Comparison of ENCODE assay signal across 26 cellular contexts in the genomic region with DNA sequence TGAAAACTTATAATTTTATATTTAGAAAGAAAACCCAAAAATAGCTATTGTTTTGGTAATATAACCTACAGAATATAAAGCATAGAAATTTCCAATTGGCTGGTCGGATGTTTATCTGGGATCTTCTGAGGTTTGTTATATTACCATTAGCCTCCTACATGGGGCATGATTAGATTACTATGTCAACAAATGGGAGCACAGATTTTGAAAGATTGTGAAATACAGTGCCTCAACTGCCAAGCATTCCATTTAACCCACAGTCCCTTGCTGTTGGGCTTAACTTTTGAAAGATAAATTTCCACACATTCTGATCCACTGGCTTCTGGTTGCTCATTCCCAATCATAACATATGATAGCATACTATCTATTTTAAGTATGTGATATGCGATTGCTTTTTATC.
DNase-seq lines count a peak whose midpoint lies in the region; ATAC-seq and TF ChIP-seq lines count a peak whose summit lies in the region.
"Had no signal": no experiment of that assay in that cellular context is flagged by ENCODE, and none has a peak within 500 bp of the region (broad histone marks: within the 10 kb centered on the region; RNA-seq: fewer than 3 reads in every experiment).

No MANE protein-coding gene starts in this region.

- POLR2A ChIA-PET in AG04449 (lab: Yijun Ruan, JAX): no interaction called here
- POLR2A ChIA-PET in CD8-positive, alpha-beta T cell (lab: Charles Lee): no interaction called here

- CTCF ChIA-PET in AG04449 (lab: Yijun Ruan, JAX): no interaction called here
- CTCF ChIA-PET in CD8-positive, alpha-beta T cell (lab: Charles Lee): no interaction called here

- H3K9ac ChIP-seq in adipocyte (ENCODE audit: low read length): no peak overlapping the region

- intact Hi-C loops in CD8-positive, alpha-beta T cell (cut with DNase I, micrococcal nuclease): no loop called here

- H3K4me1 ChIP-seq in adipocyte (ENCODE audit: control insufficient read depth, insufficient read depth, low read length): peaks cover 3% of the 10 kb centered on the region
- H3K4me1 ChIP-seq in CD8-positive, alpha-beta T cell (ENCODE audit: insufficient read depth, low read length): no peaks in the 10 kb centered on the region
- H3K4me1 ChIP-seq: uterus had no signal

- H3K27me3 ChIP-seq in adipocyte (replicated peaks; ENCODE audit: control insufficient read depth, insufficient read depth, low read length): no peaks in the 10 kb centered on the region
- no peaks in the 10 kb centered on the region for H3K27me3 ChIP-seq in CD8-positive, alpha-beta T cell (ENCODE audit: insufficient read depth, low read length)
- H3K27me3 ChIP-seq: uterus had no signal

- H3K9me3 ChIP-seq in adipocyte (ENCODE audit: control insufficient read depth, low read length): no peaks in the 10 kb centered on the region
- no peaks in the 10 kb centered on the region for H3K9me3 ChIP-seq in CD8-positive, alpha-beta T cell (ENCODE audit: low read length)
- H3K9me3 ChIP-seq: uterus had no signal

- ATAC-seq in HG03342 (IDR thresholded peaks at IDR 0.05; ENCODE audit: unreplicated experiment) (no peak), GM18498 (IDR thresholded peaks at IDR 0.05; ENCODE audit: unreplicated experiment) (no peak)
- no peak for ATAC-seq in CD8-positive, alpha-beta T cell

- H3K27ac Mint-ChIP-seq in CD8-positive, alpha-beta T cell: no peak overlapping the region
- H3K27ac Mint-ChIP-seq: activated naive CD8-positive, alpha-beta T cell treated with anti-CD3 and anti-CD28 coated beads for 36 hours; activated T-helper 2 cell treated with anti-CD3 and anti-CD28 coated beads, Interferon-gamma antibody, Interleukin-2, Interleukin-4, amounts not matched to agents 10 μg/mL and 5 μg/mL and 100 μg/mL, durations not matched to agents 14 hours and 24 hours and 36 hours; dendritic cell treated with granulocyte-macrophage colony-stimulating factor and Interleukin-4, amounts not matched to agents 40 ng/mL and 50 ng/mL, for 4 days; H9 had no signal

- no peak overlapping the region for H3K27ac ChIP-seq in CD8-positive, alpha-beta T cell (ENCODE audit: low read depth, low read length)
- H3K27ac ChIP-seq: uterus, WERI-Rb-1 had no signal

- DNase-seq in AG04449 (ENCODE audit: low read depth, low spot score) (peak; percentile 16), GM03348 (ENCODE audit: low spot score) (peak; percentile 62), adipocyte (ENCODE audit: low read depth) (peak; percentile 73), kidney tubule cell (ENCODE audit: low spot score) (peak; percentile 30), dermis blood vessel endothelial cell (no peak)
- DNase-seq in CD8-positive, alpha-beta T cell: no peak
- DNase-seq: ACHN; activated CD4-positive, alpha-beta T cell treated with anti-CD3 and anti-CD28 coated beads, Interleukin-2, amount 50 U/mL, for 1 hour; activated CD8-positive, alpha-beta memory T cell treated with anti-CD3 and anti-CD28 coated beads, Interleukin-2, amount 50 U/mL, for 48 hours; activated naive CD8-positive, alpha-beta T cell treated with anti-CD3 and anti-CD28 coated beads for 36 hours; CD4-positive, CD25-positive, alpha-beta regulatory T cell; GF-D8; H9; Karpas-422; NCI-H1048; NCI-H1930; NCI-H510A; RPMI8226; substantia nigra; uterus; WERI-Rb-1 had no signal

- no peak overlapping the region for H3K4me3 ChIP-seq in AG04449 (ENCODE audit: low read depth, low read length)
- H3K4me3 ChIP-seq in adipocyte (ENCODE audit: low read length): no peak overlapping the region
- no peak overlapping the region for H3K4me3 ChIP-seq in CD8-positive, alpha-beta T cell (ENCODE audit: low read depth, low read length)
- H3K4me3 ChIP-seq: uterus had no signal

- no peak for TF ChIP-seq CTCF in AG04449 (IDR thresholded peaks at IDR 0.05; ENCODE audit: insufficient read depth, low read length, missing control alignments)
- TF ChIP-seq CTCF in CD8-positive, alpha-beta T cell (IDR thresholded peaks at IDR 0.05): no peak

- H3K4me1 Mint-ChIP-seq in CD8-positive, alpha-beta T cell (ENCODE audit: low read depth): no peaks in the 10 kb centered on the region
- H3K4me1 Mint-ChIP-seq: activated naive CD8-positive, alpha-beta T cell treated with anti-CD3 and anti-CD28 coated beads for 36 hours; CD4-positive, CD25-positive, alpha-beta regulatory T cell had no signal

- H3K9me3 Mint-ChIP-seq in CD8-positive, alpha-beta T cell: peaks cover 2% of the 10 kb centered on the region
- H3K9me3 Mint-ChIP-seq: activated naive CD8-positive, alpha-beta T cell treated with anti-CD3 and anti-CD28 coated beads for 36 hours; activated T-helper 2 cell treated with anti-CD3 and anti-CD28 coated beads, Interferon-gamma antibody, Interleukin-2, Interleukin-4, amounts not matched to agents 10 μg/mL and 5 μg/mL and 100 μg/mL, durations not matched to agents 14 hours and 24 hours and 36 hours had no signal

- H3K27me3 Mint-ChIP-seq in CD8-positive, alpha-beta T cell (ENCODE audit: low read depth): peaks cover 7% of the 10 kb centered on the region
- H3K27me3 Mint-ChIP-seq: brain; CD4-positive, CD25-positive, alpha-beta regulatory T cell; dendritic cell treated with granulocyte-macrophage colony-stimulating factor and Interleukin-4, amounts not matched to agents 40 ng/mL and 50 ng/mL, for 4 days had no signal

- H3K36me3 ChIP-seq in adipocyte (ENCODE audit: control insufficient read depth, insufficient read depth, low read length, severe bottlenecking): no peaks in the 10 kb centered on the region
- no peaks in the 10 kb centered on the region for H3K36me3 ChIP-seq in CD8-positive, alpha-beta T cell (ENCODE audit: insufficient read depth, low read length)
- H3K36me3 ChIP-seq: uterus, WERI-Rb-1 had no signal

- no peak overlapping the region for H3K4me3 Mint-ChIP-seq in CD8-positive, alpha-beta T cell
- H3K4me3 Mint-ChIP-seq: activated naive CD8-positive, alpha-beta T cell treated with anti-CD3 and anti-CD28 coated beads for 36 hours; brain; CD4-positive, CD25-positive, alpha-beta regulatory T cell; dendritic cell treated with granulocyte-macrophage colony-stimulating factor and Interleukin-4, amounts not matched to agents 40 ng/mL and 50 ng/mL, for 4 days; H9 had no signal

- no peaks in the 10 kb centered on the region for H3K36me3 Mint-ChIP-seq in CD8-positive, alpha-beta T cell
- H3K36me3 Mint-ChIP-seq: activated naive CD8-positive, alpha-beta T cell treated with anti-CD3 and anti-CD28 coated beads for 36 hours; brain; CD4-positive, CD25-positive, alpha-beta regulatory T cell had no signal

Comparison
In these comparisons a context has a peak if more than half of its experiments do, and no peak if none do; other contexts are left out.
1. DNase-seq: peak in AG04449 (single experiment), GM03348 (single experiment), adipocyte (single experiment) and kidney tubule cell (single experiment); none in dermis blood vessel endothelial cell (single experiment) and CD8-positive, alpha-beta T cell (0 of 7).